24 cellular contexts compared by ENCODE assay signal in the genomic region with DNA sequence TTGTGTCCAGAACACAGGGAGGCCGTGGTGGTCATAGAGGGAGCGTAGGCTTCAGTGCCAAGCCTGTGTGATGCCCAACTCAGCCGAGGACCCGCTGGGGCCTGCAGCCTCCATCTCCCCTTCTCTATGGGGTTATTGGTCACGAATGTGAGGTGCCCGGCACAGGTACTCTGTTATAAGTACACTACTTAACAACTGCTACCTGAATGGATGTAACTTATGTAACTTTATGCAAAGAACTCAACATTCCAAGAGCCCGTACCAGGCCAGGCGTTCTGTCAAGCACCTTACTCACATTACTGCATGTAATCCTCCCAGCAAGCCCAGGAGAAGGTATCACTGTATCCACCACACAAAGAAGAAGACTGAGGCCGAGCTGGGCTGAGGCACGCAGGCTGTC. TPM values are rescaled to one million over a fixed set of nuclear protein-coding genes. Genes with fewer than 3 reads are reported as not detected.
"Had no signal": no experiment of that assay in that cellular context is flagged by ENCODE, and none has a peak within 500 bp of the region (broad histone marks: within the 10 kb centered on the region; RNA-seq: fewer than 3 reads in every experiment).

No MANE protein-coding gene starts in this region.

- H3K36me3 ChIP-seq: SJSA1 had no signal

- H3K27ac Mint-ChIP-seq: IgD-negative memory B cell had no signal

- H3K9ac ChIP-seq: KMS-11 had no signal

- DNase-seq: MV-4-11, NCI-H1048, NCI-H1105, NCI-H1417, NCI-H1436 treated with DMSO at 0.1 percent for 48 hours, NCI-H1694, NCI-H187 treated with DMSO at 0.1 percent for 48 hours, NCI-H2029 treated with DMSO at 0.1 percent for 48 hours, NCI-H2171 treated with DMSO at 0.1 percent for 48 hours, NCI-H345, NCI-H524, NCI-H526 treated with DMSO at 0.1 percent for 48 hours, NCI-H748 treated with DMSO at 0.1 percent for 48 hours, Right ventricle myocardium superior, RPMI8226, SIG-M5 had no signal

- H3K36me3 Mint-ChIP-seq: IgD-negative memory B cell had no signal

- H3K4me1 ChIP-seq: SJSA1 had no signal

- H3K9me3 ChIP-seq: SJSA1 had no signal

- H3K4me3 ChIP-seq: K562, SJSA1, SK-N-MC had no signal

- H3K4me2 ChIP-seq: KMS-11 had no signal

- H3K27me3 Mint-ChIP-seq: IgD-negative memory B cell had no signal

- H3K27ac ChIP-seq: KMS-11, SJSA1, SK-N-MC had no signal

- H3K4me3 Mint-ChIP-seq: IgD-negative memory B cell had no signal

- ATAC-seq: K562 had no signal

RNA-seq across cellular contexts. Expression of a gene that starts 24.5 kb away (rescaled TPM):
- total RNA-seq: HT1080, K562, LHCN-M2, MCF 10A, Right ventricle myocardium superior, SJSA1 had no signal
- polyA plus RNA-seq: IgD-negative memory B cell, K562 had no signal
